In the genomic region with DNA sequence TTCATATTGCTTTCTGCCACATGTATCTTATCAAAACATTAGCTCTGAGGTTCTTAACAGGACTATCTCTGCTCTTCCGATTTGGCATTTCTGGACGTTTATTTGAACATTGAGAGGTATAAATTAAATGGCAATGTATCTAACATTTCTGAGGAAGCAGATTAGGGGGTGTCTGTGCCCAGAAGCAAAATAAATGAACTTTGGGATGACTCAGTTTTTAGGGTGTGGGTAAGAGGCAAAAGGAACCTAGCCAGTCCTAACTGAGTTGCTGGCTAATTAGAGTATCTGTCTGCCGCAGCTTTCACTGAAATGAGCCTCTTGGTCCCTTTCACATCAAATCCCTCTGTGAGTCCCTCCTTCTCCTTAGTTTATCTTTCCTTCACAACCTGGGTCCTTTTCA, we compare ENCODE assay signal across 1 cellular context.
TF ChIP-seq lines count a peak whose summit lies in the region.

No MANE protein-coding gene starts in this region.

TF ChIP-seq in HepG2, 621 proteins besides CTCF, POLR2A, EP300 and RAD21:
- 0 out of 2 replicates have a peak, but pooled peaks have one; percentile 28 for TF ChIP-seq MBD4 (IDR thresholded peaks at IDR 0.05; ENCODE audit: borderline replicate concordance, low read length)
- TF ChIP-seq CHD4 (IDR thresholded peaks at IDR 0.05; ENCODE audit: borderline replicate concordance, low read length) = no peak
